Comparison of ENCODE assay signal across 9 cellular contexts in the genomic region with DNA sequence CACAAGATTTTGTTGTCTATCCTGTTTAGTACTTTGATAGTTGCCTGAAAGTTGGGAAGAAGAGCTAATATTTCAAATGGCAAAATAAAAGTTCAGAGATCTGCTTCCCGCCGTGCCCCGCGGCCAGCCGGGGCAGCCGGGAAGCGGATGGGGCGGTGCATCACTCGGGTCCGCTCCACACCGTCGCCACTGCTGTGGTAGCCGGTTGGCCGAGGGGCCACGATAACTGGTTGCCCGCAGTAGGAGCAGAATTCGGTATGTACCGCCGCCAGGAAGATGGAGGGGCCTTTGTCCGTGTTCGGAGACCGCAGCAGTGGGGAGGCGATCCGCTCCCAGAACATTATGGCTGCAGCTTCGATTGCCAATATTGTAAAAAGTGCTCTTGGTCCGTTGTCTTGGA.
"Had no signal": no experiment of that assay in that cellular context is flagged by ENCODE, and none has a peak within 500 bp of the region (broad histone marks: within the 10 kb centered on the region; RNA-seq: fewer than 3 reads in every experiment).

No MANE protein-coding gene starts in this region.

- H3K9me3 ChIP-seq: HAP-1 had no signal

- H3K4me1 ChIP-seq: HAP-1 had no signal

- H3K27me3 Mint-ChIP-seq: IgD-negative memory B cell had no signal

- H3K27ac Mint-ChIP-seq: HFFc6, IgD-negative memory B cell had no signal

- H3K4me3 ChIP-seq: GM23248, HAP-1 had no signal

- H3K27ac ChIP-seq: GM23248, HL-60 had no signal

- H3K4me3 Mint-ChIP-seq: HFFc6, IgD-negative memory B cell had no signal

- ATAC-seq: HCT116, HepG2 had no signal

- H3K36me3 ChIP-seq: HAP-1 had no signal

- H3K4me1 Mint-ChIP-seq: IgD-negative memory B cell had no signal

- DNase-seq: GM23248, GOT3, H7, HFFc6 had no signal
